ENCODE assay signal across 9 cellular contexts in the genomic region with DNA sequence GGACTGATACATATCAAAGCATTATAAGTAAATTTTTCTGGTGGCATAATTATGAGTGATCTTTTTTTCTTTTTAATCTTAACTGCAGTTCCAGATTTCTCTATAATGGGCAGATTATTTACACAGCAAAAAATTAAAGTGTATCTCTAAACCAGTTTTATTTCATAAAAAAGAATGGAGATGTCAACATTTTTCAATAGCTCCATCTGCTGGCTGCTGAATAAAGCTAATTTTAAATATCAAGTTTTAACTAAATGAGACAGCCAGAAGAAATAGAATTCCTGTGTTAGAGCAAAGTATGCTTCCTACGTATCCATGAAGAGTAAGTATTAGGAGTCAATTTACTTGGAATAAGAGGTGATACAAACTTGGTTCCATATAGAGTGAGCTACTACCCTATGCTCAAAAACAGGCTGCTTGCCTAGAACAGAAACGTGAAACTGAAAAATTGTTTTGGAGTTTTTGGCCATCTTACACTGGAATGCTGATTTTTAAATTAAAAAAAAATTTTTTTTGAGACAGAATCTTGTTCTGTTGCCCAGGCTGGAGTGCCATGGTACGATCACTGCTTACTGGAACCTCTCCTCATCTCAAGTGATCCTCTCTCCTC. TPM values are rescaled to one million over a fixed set of nuclear protein-coding genes. Genes with fewer than 3 reads are reported as not detected.
A peak's percentile ranks its signal among the peaks of the same experiment; 100 is the strongest.
DNase-seq lines count a peak whose midpoint lies in the region; TF ChIP-seq lines count a peak whose summit lies in the region.
"Had no signal": no experiment of that assay in that cellular context is flagged by ENCODE, and none has a peak within 500 bp of the region (broad histone marks: within the 10 kb centered on the region; RNA-seq: fewer than 3 reads in every experiment).

No MANE protein-coding gene starts in this region.

- no peak overlapping the region for H3K27ac ChIP-seq in neural cell (ENCODE audit: low read length)
- H3K27ac ChIP-seq: SJCRH30 had no signal

- H3K79me2 ChIP-seq in neural cell (replicated peaks; ENCODE audit: insufficient read depth, low read length): no peaks in the 10 kb centered on the region

- H3K4me2 ChIP-seq in neural cell (ENCODE audit: low read length): no peak overlapping the region

- H3K9ac ChIP-seq in neural cell (ENCODE audit: low read length): no peak overlapping the region

- H3K4me3 ChIP-seq in NB4 (ENCODE audit: low read depth, low read length): no peak overlapping the region
- no peak overlapping the region for H3K4me3 ChIP-seq in neural cell (ENCODE audit: low read length)
- H3K4me3 ChIP-seq: SJCRH30 had no signal

- no peaks in the 10 kb centered on the region for H4K20me1 ChIP-seq in neural cell (ENCODE audit: insufficient read depth)

- DNase-seq in GF-D8 (lab: John Stamatoyannopoulos, UW): peak; percentile 14
- peak; percentile 54 for DNase-seq in NB4 (ENCODE audit: low read depth)
- peak; percentile 26 for DNase-seq in cerebellum (ENCODE audit: low spot score)
- DNase-seq in stimulated activated CD4-positive, alpha-beta T cell treated with anti-CD3 and anti-CD28 coated beads, Interleukin-12 subunit alpha, Interleukin-12 subunit beta, amount 100 ng/mL, for 4 hours: no peak
- no peak for DNase-seq in epidermal melanocyte (ENCODE audit: insufficient read length, low spot score)
- DNase-seq in KG1 (lab: John Stamatoyannopoulos, UW): no peak
- DNase-seq in stimulated activated naive CD4-positive, alpha-beta T cell treated with Interleukin-2 at 50 U/mL for 16 hours (lab: John Stamatoyannopoulos, UW): no peak

- H3K36me3 ChIP-seq in neural cell (ENCODE audit: insufficient read depth, low read length): no peaks in the 10 kb centered on the region
- H3K36me3 ChIP-seq: SJCRH30 had no signal

- no peak for TF ChIP-seq POLR2A in NB4 (IDR thresholded peaks at IDR 0.05; ENCODE audit: extremely low read depth, insufficient read length)

- no peaks in the 10 kb centered on the region for H3K27me3 ChIP-seq in neural cell (ENCODE audit: insufficient read depth, low read depth, low read length)
- H3K27me3 ChIP-seq: SJCRH30 had no signal

- no peak for TF ChIP-seq EP300 in neural cell (conservative IDR thresholded peaks at IDR 0.05; ENCODE audit: poor library complexity, severe bottlenecking)

- TF ChIP-seq CTCF in NB4 (IDR thresholded peaks at IDR 0.05; ENCODE audit: low read depth, low read length) (peak; percentile 35), neural cell (IDR thresholded peaks at IDR 0.05; ENCODE audit: poor library complexity, severe bottlenecking) (peak; percentile 70)

- H3K9me3 ChIP-seq in neural cell (ENCODE audit: low read length): no peaks in the 10 kb centered on the region

- peak; percentile 65 for TF ChIP-seq RAD21 in neural cell (conservative IDR thresholded peaks at IDR 0.05)

- H2AFZ ChIP-seq in neural cell (ENCODE audit: low read depth, low read length): no peak overlapping the region

- no peaks in the 10 kb centered on the region for H3F3A ChIP-seq in neural cell (ENCODE audit: insufficient read depth, low read length, poor library complexity, severe bottlenecking)

- no peaks in the 10 kb centered on the region for H3K9me2 ChIP-seq in neural cell (ENCODE audit: insufficient read depth, low read length)

TF ChIP-seq in neural cell, 6 proteins besides CTCF, POLR2A, EP300 and RAD21:
- peak; percentile 77 for TF ChIP-seq SMC3 (conservative IDR thresholded peaks at IDR 0.05; ENCODE audit: poor library complexity)
- TF ChIP-seq, protein P1, sequence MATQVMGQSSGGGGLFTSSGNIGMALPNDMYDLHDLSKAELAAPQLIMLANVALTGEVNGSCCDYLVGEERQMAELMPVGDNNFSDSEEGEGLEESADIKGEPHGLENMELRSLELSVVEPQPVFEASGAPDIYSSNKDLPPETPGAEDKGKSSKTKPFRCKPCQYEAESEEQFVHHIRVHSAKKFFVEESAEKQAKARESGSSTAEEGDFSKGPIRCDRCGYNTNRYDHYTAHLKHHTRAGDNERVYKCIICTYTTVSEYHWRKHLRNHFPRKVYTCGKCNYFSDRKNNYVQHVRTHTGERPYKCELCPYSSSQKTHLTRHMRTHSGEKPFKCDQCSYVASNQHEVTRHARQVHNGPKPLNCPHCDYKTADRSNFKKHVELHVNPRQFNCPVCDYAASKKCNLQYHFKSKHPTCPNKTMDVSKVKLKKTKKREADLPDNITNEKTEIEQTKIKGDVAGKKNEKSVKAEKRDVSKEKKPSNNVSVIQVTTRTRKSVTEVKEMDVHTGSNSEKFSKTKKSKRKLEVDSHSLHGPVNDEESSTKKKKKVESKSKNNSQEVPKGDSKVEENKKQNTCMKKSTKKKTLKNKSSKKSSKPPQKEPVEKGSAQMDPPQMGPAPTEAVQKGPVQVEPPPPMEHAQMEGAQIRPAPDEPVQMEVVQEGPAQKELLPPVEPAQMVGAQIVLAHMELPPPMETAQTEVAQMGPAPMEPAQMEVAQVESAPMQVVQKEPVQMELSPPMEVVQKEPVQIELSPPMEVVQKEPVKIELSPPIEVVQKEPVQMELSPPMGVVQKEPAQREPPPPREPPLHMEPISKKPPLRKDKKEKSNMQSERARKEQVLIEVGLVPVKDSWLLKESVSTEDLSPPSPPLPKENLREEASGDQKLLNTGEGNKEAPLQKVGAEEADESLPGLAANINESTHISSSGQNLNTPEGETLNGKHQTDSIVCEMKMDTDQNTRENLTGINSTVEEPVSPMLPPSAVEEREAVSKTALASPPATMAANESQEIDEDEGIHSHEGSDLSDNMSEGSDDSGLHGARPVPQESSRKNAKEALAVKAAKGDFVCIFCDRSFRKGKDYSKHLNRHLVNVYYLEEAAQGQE (IDR thresholded peaks at IDR 0.05; ENCODE audit: borderline replicate concordance): no peak

RNA-seq across cellular contexts. Expression of a gene that starts 5.0 kb away (rescaled TPM):
- total RNA-seq in cerebellum: 125 TPM
- 27.6 and 28.9 TPM in 2 replicates for polyA plus RNA-seq in neural cell
- polyA minus RNA-seq in neural cell: 150 and 191 TPM in 2 replicates

RNA-seq across cellular contexts. Expression of a gene that starts 42.7 kb away (rescaled TPM):
- total RNA-seq in cerebellum: 172 TPM
- polyA plus RNA-seq in neural cell: 105 and 317 TPM in 2 replicates
- polyA minus RNA-seq in neural cell: 189 and 220 TPM in 2 replicates

Comparison
In these comparisons a context has a peak if more than half of its experiments do, and no peak if none do; other contexts are left out.
1. DNase-seq: peak in GF-D8 (single experiment), NB4 (single experiment) and cerebellum (single experiment); none in stimulated activated CD4-positive, alpha-beta T cell treated with anti-CD3 and anti-CD28 coated beads, Interleukin-12 subunit alpha, Interleukin-12 subunit beta, amount 100 ng/mL, for 4 hours (single experiment), epidermal melanocyte (single experiment), KG1 (single experiment) and stimulated activated naive CD4-positive, alpha-beta T cell treated with Interleukin-2 at 50 U/mL for 16 hours (single experiment).